Comparison of ENCODE assay signal across 35 cellular contexts in the genomic region with DNA sequence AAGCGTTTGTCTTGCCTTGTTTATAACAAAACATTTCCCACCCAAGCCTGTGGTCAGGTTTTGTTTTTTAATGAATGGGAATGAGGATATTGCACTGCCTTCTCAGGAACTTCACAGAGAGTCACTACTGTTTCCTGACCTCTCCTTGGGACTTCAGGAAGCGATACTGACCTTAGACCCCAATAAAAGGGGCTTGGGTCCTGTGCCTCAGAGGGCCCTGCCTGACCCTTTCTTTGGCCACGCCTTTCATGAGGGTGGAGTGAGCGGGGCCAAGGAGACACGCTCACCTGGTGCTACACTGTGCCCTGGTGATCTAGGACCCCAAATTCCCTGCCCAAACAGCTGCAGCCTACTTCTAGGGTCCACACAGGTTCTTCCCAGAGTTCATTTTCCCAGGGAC.
"Had no signal": no experiment of that assay in that cellular context is flagged by ENCODE, and none has a peak within 500 bp of the region (broad histone marks: within the 10 kb centered on the region; RNA-seq: fewer than 3 reads in every experiment).

No MANE protein-coding gene starts in this region.

- H3K36me3 Mint-ChIP-seq: activated naive CD4-positive, alpha-beta T cell treated with anti-CD3 and anti-CD28 coated beads, Interleukin-2, amount 10 ng/mL, durations not matched to agents 7 days and 5 days; activated naive CD4-positive, alpha-beta T cell treated with anti-CD3 and anti-CD28 coated beads, Interleukin-2, amount 50 U/mL, for 72 hours; activated naive CD8-positive, alpha-beta T cell treated with anti-CD3 and anti-CD28 coated beads, Interleukin-2, amount 10 ng/mL, durations not matched to agents 7 days and 5 days; brain had no signal

- H3K27ac ChIP-seq: ascending aorta, breast epithelium, cardiac muscle cell, coronary artery, dorsolateral prefrontal cortex, epithelial cell of prostate, esophagus squamous epithelium, gastroesophageal sphincter, heart right ventricle, WERI-Rb-1 had no signal

- H3K4me1 Mint-ChIP-seq: activated B cell treated with CpG ODN at 0.5 μM for 24 hours; activated naive CD4-positive, alpha-beta T cell treated with anti-CD3 and anti-CD28 coated beads, Interleukin-2, amount 10 ng/mL, durations not matched to agents 7 days and 5 days had no signal

- H3K9me3 Mint-ChIP-seq: activated B cell treated with CpG ODN at 0.5 μM for 24 hours; activated CD8-positive, alpha-beta T cell treated with anti-CD3 and anti-CD28 coated beads for 36 hours; activated naive CD4-positive, alpha-beta T cell treated with anti-CD3 and anti-CD28 coated beads, Interleukin-2, amount 10 ng/mL, durations not matched to agents 7 days and 5 days; activated naive CD4-positive, alpha-beta T cell treated with anti-CD3 and anti-CD28 coated beads, Interleukin-2, amount 50 U/mL, for 72 hours; activated naive CD8-positive, alpha-beta T cell treated with anti-CD3 and anti-CD28 coated beads, Interleukin-2, amount 10 ng/mL, durations not matched to agents 7 days and 5 days; activated T-cell treated with anti-CD3 and anti-CD28 coated beads, Interleukin-2, amount 50 U/mL, for 24 hours; activated T-cell treated with anti-CD3 and anti-CD28 coated beads, Interleukin-2, amount 50 U/mL, for 72 hours; dendritic cell treated with granulocyte-macrophage colony-stimulating factor and Interleukin-4, amounts not matched to agents 40 ng/mL and 50 ng/mL, for 4 days; effector memory CD8-positive, alpha-beta T cell; T-helper 2 cell treated with Interferon-gamma antibody and Interleukin-4, amounts not matched to agents 5 μg/mL and 100 μg/mL, for 36 hours had no signal

- H3K4me3 ChIP-seq: ascending aorta, breast epithelium, cardiac muscle cell, coronary artery, dorsolateral prefrontal cortex, esophagus squamous epithelium, gastroesophageal sphincter, heart right ventricle had no signal

- H3K36me3 ChIP-seq: ascending aorta, breast epithelium, cardiac muscle cell, esophagus squamous epithelium, gastroesophageal sphincter, heart right ventricle, WERI-Rb-1 had no signal

- H3K9me3 ChIP-seq: ascending aorta, breast epithelium, esophagus squamous epithelium had no signal

- DNase-seq: activated B cell treated with CpG ODN at 0.5 μM for 24 hours; activated CD4-positive, alpha-beta T cell treated with anti-CD3 and anti-CD28 coated beads for 48 hours; activated CD4-positive, alpha-beta T cell treated with anti-CD3 and anti-CD28 coated beads, Interleukin-2, amount 50 U/mL, for 1 hour; activated CD4-positive, alpha-beta T cell treated with anti-CD3 and anti-CD28 coated beads, Interleukin-2, amount 50 U/mL, for 48 hours; activated CD8-positive, alpha-beta memory T cell treated with anti-CD3 and anti-CD28 coated beads, Interleukin-2, amount 50 U/mL, for 48 hours; activated CD8-positive, alpha-beta T cell treated with anti-CD3 and anti-CD28 coated beads for 36 hours; activated gamma-delta T cell; activated naive CD4-positive, alpha-beta T cell; activated naive CD8-positive, alpha-beta T cell treated with anti-CD3 and anti-CD28 coated beads, Interleukin-2, amount 10 ng/mL, durations not matched to agents 7 days and 5 days; activated T-cell treated with anti-CD3 and anti-CD28 coated beads for 4 hours; activated T-cell treated with anti-CD3 and anti-CD28 coated beads, Interleukin-2, amount 50 U/mL, for 24 hours; activated T-cell treated with anti-CD3 and anti-CD28 coated beads, Interleukin-2, amount 50 U/mL, for 72 hours; central memory CD4-positive, alpha-beta T cell; cerebellar nuclear complex; dorsolateral prefrontal cortex; effector CD4-positive, alpha-beta T cell; effector memory CD8-positive, alpha-beta T cell; esophagus squamous epithelium; foreskin melanocyte; heart right ventricle; T-helper 1 cell; T-helper 17 cell; T1000 had no signal

- H3K27ac Mint-ChIP-seq: activated B cell treated with CpG ODN at 0.5 μM for 24 hours; activated CD8-positive, alpha-beta T cell treated with anti-CD3 and anti-CD28 coated beads for 36 hours; activated naive CD4-positive, alpha-beta T cell treated with anti-CD3 and anti-CD28 coated beads, Interleukin-2, amount 10 ng/mL, durations not matched to agents 7 days and 5 days; activated naive CD4-positive, alpha-beta T cell treated with anti-CD3 and anti-CD28 coated beads, Interleukin-2, amount 50 U/mL, for 72 hours; activated naive CD8-positive, alpha-beta T cell treated with anti-CD3 and anti-CD28 coated beads, Interleukin-2, amount 10 ng/mL, durations not matched to agents 7 days and 5 days; activated T-cell treated with anti-CD3 and anti-CD28 coated beads, Interleukin-2, amount 50 U/mL, for 24 hours; activated T-cell treated with anti-CD3 and anti-CD28 coated beads, Interleukin-2, amount 50 U/mL, for 72 hours; brain; dendritic cell treated with granulocyte-macrophage colony-stimulating factor and Interleukin-4, amounts not matched to agents 40 ng/mL and 50 ng/mL, for 4 days; T-helper 17 cell; T-helper 2 cell treated with Interferon-gamma antibody and Interleukin-4, amounts not matched to agents 5 μg/mL and 100 μg/mL, for 36 hours had no signal

- H3K4me3 Mint-ChIP-seq: activated B cell treated with CpG ODN at 0.5 μM for 24 hours; activated CD8-positive, alpha-beta T cell treated with anti-CD3 and anti-CD28 coated beads for 36 hours; activated naive CD4-positive, alpha-beta T cell treated with anti-CD3 and anti-CD28 coated beads, Interleukin-2, amount 10 ng/mL, durations not matched to agents 7 days and 5 days; activated naive CD8-positive, alpha-beta T cell treated with anti-CD3 and anti-CD28 coated beads, Interleukin-2, amount 10 ng/mL, durations not matched to agents 7 days and 5 days; activated T-cell treated with anti-CD3 and anti-CD28 coated beads, Interleukin-2, amount 50 U/mL, for 24 hours; activated T-cell treated with anti-CD3 and anti-CD28 coated beads, Interleukin-2, amount 50 U/mL, for 72 hours; brain; dendritic cell treated with granulocyte-macrophage colony-stimulating factor and Interleukin-4, amounts not matched to agents 40 ng/mL and 50 ng/mL, for 4 days; effector memory CD8-positive, alpha-beta T cell; T-helper 17 cell; T-helper 2 cell treated with Interferon-gamma antibody and Interleukin-4, amounts not matched to agents 5 μg/mL and 100 μg/mL, for 36 hours had no signal

- H3K27me3 Mint-ChIP-seq: activated T-cell treated with anti-CD3 and anti-CD28 coated beads, Interleukin-2, amount 50 U/mL, for 24 hours; T-helper 17 cell had no signal

- H3K4me1 ChIP-seq: ascending aorta, breast epithelium, esophagus squamous epithelium, gastroesophageal sphincter, heart right ventricle had no signal

- H3K27me3 ChIP-seq: ascending aorta, breast epithelium, dorsolateral prefrontal cortex had no signal

- ATAC-seq: activated CD8-positive, alpha-beta T cell treated with anti-CD3 and anti-CD28 coated beads for 36 hours; activated naive CD4-positive, alpha-beta T cell treated with anti-CD3 and anti-CD28 coated beads, Interleukin-2, amount 50 U/mL, for 72 hours; activated T-cell treated with anti-CD3 and anti-CD28 coated beads, Interleukin-2, amount 50 U/mL, for 72 hours; effector memory CD8-positive, alpha-beta T cell; gastroesophageal sphincter; T-helper 17 cell had no signal
